In the genomic region with DNA sequence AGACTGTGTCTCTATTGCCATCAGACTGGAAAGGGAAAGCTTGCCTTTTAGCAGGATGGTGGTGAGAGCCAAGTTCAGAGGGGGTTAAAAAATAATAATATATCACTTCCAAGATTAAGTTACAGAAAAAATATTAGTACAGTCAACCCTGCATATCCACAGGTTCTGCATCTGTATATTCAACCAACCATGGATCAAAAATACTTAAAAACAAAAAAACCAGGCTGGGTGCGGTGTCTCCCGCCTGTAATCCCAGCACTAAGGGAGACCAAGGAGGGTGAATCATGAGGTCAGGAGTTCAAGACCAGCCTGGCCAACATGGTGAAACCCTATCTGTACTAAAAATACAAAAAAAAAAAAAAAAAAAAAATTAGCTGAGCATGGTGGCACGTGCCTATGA, we compare ENCODE assay signal across 8 cellular contexts.
DNase-seq lines count a peak whose midpoint lies in the region; ATAC-seq, FAIRE-seq and TF ChIP-seq lines count a peak whose summit lies in the region.
"Not testable (repeated sequence)": the region's sequence is repeated elsewhere in the genome, so short reads cannot be mapped to it uniquely, and the experiment has no call there.

No MANE protein-coding gene starts in this region.

- H4K8ac ChIP-seq in H1 (ENCODE audit: extremely low read depth, insufficient read depth, low read length): not testable (repeated sequence)

- not testable (repeated sequence) for H3K23ac ChIP-seq in H1 (ENCODE audit: insufficient read length)

- H3K4ac ChIP-seq in H1 (replicated peaks; ENCODE audit: insufficient read length, low read depth, low read length): not testable (repeated sequence)

- 0 out of 2 replicates have a peak overlapping the region, but pooled peaks have one; percentile 11 for H2AK5ac ChIP-seq in H1 (ENCODE audit: low read depth, low read length)

- peaks cover 62% of the 10 kb centered on the region for H3K4me1 ChIP-seq in GM23338 (ENCODE audit: insufficient read depth)
- H3K4me1 ChIP-seq in H1 (replicated peaks in 1 of 4; ENCODE audit: control insufficient read depth in 3 of 4, insufficient read depth in 4 of 4, low read length in 3 of 4): peaks cover 19 to 41% (median 31%) of the 10 kb centered on the region in 4 experiments
- peaks cover 34% of the 10 kb centered on the region for H3K4me1 ChIP-seq in neural progenitor cell
- H3K4me1 ChIP-seq in skeletal muscle satellite cell (ENCODE audit: control insufficient read depth, insufficient read depth, low read length): peaks cover 19% of the 10 kb centered on the region

- not testable (repeated sequence) for TF ChIP-seq CTCF in GM23338 (conservative IDR thresholded peaks at IDR 0.05; ENCODE audit: low read depth in 2 of 2); brain (conservative IDR thresholded peaks at IDR 0.05); H1 (IDR thresholded peaks at IDR 0.05; ENCODE audit: control extremely low read depth in 1 of 3, insufficient read depth in 1 of 3, low read depth in 1 of 3, low read length in 3 of 3); nephron (IDR thresholded peaks at IDR 0.05; ENCODE audit: unreplicated experiment in 3 of 3); neural progenitor cell (IDR thresholded peaks at IDR 0.05)

- peak overlapping the region; percentile 24; the same call in 1 of the 2 replicates for H2BK15ac ChIP-seq in H1 (ENCODE audit: low read length)

- POLR2A ChIA-PET in H1 (lab: Charles Lee; ENCODE audit: partially characterized antibody): interaction anchor here (0.7 kb wide), 1 partner anchor 361 kb away, joined by 3 read pairs; no protein-coding TSS in a partner anchor

- not testable (repeated sequence) for H3K36me3 ChIP-seq in GM23338 (ENCODE audit: insufficient read depth); H1 (ENCODE audit: control insufficient read depth in 2 of 4, insufficient read depth in 4 of 4, low read length in 3 of 4); neural progenitor cell; skeletal muscle satellite cell (ENCODE audit: insufficient read depth, low read length)

- not testable (repeated sequence) for H3K14ac ChIP-seq in H1 (ENCODE audit: insufficient read length)

- H3K27ac ChIP-seq in GM23338 (ENCODE audit: low read depth); H1 (ENCODE audit: low read depth, low read length); neural progenitor cell: not testable (repeated sequence)

- TF ChIP-seq POLR2A in H1 (IDR thresholded peaks at IDR 0.05; ENCODE audit: control extremely low read depth in 1 of 2, low read depth in 2 of 2, low read length in 2 of 2): not testable (repeated sequence)

- not testable (repeated sequence) for TF ChIP-seq RAD21 in H1 (IDR thresholded peaks at IDR 0.05 in 1 of 2, conservative IDR thresholded peaks at IDR 0.05 in 1 of 2; ENCODE audit: low read depth in 2 of 2, low read length in 2 of 2)

- H3K4me2 ChIP-seq in GM23338 (peak overlapping the region; percentile 74; the same call in 1 of the 2 replicates), H1 (ENCODE audit: insufficient read depth in 1 of 2, low read depth in 2 of 2, low read length in 2 of 2) (peak overlapping the region in 1 of 2 experiments; percentile 64; a peak in 2 of 4 replicates), skeletal muscle satellite cell (ENCODE audit: low read length) (peak overlapping the region; percentile 6)
- H3K4me2 ChIP-seq in neural progenitor cell: not testable (repeated sequence)

- H3K9me3 Mint-ChIP-seq in GM23338, brain, nephron, neural progenitor cell: not testable (repeated sequence)

- peak overlapping the region; percentile 10; the same call in 1 of the 2 replicates for H2BK20ac ChIP-seq in H1 (ENCODE audit: low read length)

- not testable (repeated sequence) for H3K9me3 ChIP-seq in H1 (ENCODE audit: insufficient read depth in 2 of 2, low read depth in 1 of 2, low read length in 1 of 2); neural progenitor cell (ENCODE audit: low read depth); skeletal muscle satellite cell (replicated peaks; ENCODE audit: low read length)

- peak overlapping the region; percentile 89; the same call in 1 of the 2 replicates for H3K18ac ChIP-seq in H1 (ENCODE audit: extremely low read depth, low read length)

- not testable (repeated sequence) for H2AFZ ChIP-seq in GM23338; H1 (ENCODE audit: low read length); neural progenitor cell (replicated peaks)

- not testable (repeated sequence) for H4K20me1 ChIP-seq in GM23338 (replicated peaks; ENCODE audit: insufficient read depth); H1 (replicated peaks in 1 of 2; ENCODE audit: control insufficient read depth in 1 of 2, insufficient read depth in 2 of 2, low read length in 2 of 2)
- peaks cover 33% of the 10 kb centered on the region for H4K20me1 ChIP-seq in neural progenitor cell (ENCODE audit: low read depth)

- H3K4me3 Mint-ChIP-seq in GM23338, nephron, neural progenitor cell: not testable (repeated sequence)
- H3K4me3 Mint-ChIP-seq in brain: peak overlapping the region; percentile 3 to 73 (median 32)

- H2BK5ac ChIP-seq in H1 (ENCODE audit: low read depth, low read length): peak overlapping the region; percentile 3; the same call in 1 of the 2 replicates

- H3F3A ChIP-seq in GM23338 (replicated peaks; ENCODE audit: low read depth): peaks cover 12% of the 10 kb centered on the region; the same call in 1 of the 2 replicates
- not testable (repeated sequence) for H3F3A ChIP-seq in neural progenitor cell (ENCODE audit: low read depth)

- H3K79me2 ChIP-seq in GM23338 (replicated peaks; ENCODE audit: insufficient read depth) (peaks cover 17% of the 10 kb centered on the region), H1 (ENCODE audit: control insufficient read depth in 1 of 2, insufficient read depth in 2 of 2, low read length in 2 of 2) (peaks cover 0 to 16% of the 10 kb centered on the region in 2 experiments; a peak in 3 of 4 replicates)
- not testable (repeated sequence) for H3K79me2 ChIP-seq in neural progenitor cell (ENCODE audit: low read depth)

- FAIRE-seq in H1 (lab: Jason Lieb, UNC): not testable (repeated sequence)

- not testable (repeated sequence) for H3K27me3 Mint-ChIP-seq in GM23338 (ENCODE audit: insufficient read depth, low read depth, poor library complexity); brain; nephron (ENCODE audit: low read depth); neural progenitor cell (ENCODE audit: insufficient read depth, low read depth)

- H2BK12ac ChIP-seq in H1 (ENCODE audit: low read depth, low read length): peak overlapping the region; percentile 20; the same call in 1 of the 2 replicates

- not testable (repeated sequence) for H3K9me2 ChIP-seq in GM23338 (ENCODE audit: insufficient read depth)

- H2BK120ac ChIP-seq in H1 (replicated peaks; ENCODE audit: low read depth, low read length): peak overlapping the region; percentile 59

- H3K56ac ChIP-seq in H1 (replicated peaks; ENCODE audit: insufficient read length, low read depth, low read length): not testable (repeated sequence)

- ATAC-seq in GM23338: not testable (repeated sequence)

- not testable (repeated sequence) for H3K9ac ChIP-seq in H1 (replicated peaks in 1 of 4; ENCODE audit: extremely low read depth in 1 of 4, low read depth in 3 of 4, low read length in 3 of 4); neural progenitor cell; skeletal muscle satellite cell (ENCODE audit: low read depth, low read length)

- not testable (repeated sequence) for H3K4me3 ChIP-seq in GM23338; H1 (ENCODE audit: extremely low read depth in 1 of 4, insufficient read depth in 2 of 4, low read depth in 3 of 4, low read length in 4 of 4); neural progenitor cell; skeletal muscle satellite cell (ENCODE audit: low read length)

- WGBS in H1 (ENCODE audit: extremely low coverage in 1 of 2, insufficient coverage in 1 of 2, insufficient read length in 1 of 2, insufficient replicate concordance in 2 of 2, low coverage in 1 of 2, low lambda C conversion rate in 2 of 2, missing lambda C conversion rate in 1 of 2), 2 experiments: 91% methylated on average over 3 of the region's 3 CpGs; no CpG with 5 or more reads in 1 of the 2 experiments

- TF ChIP-seq EP300 in H1 (IDR thresholded peaks at IDR 0.05; ENCODE audit: borderline replicate concordance in 1 of 2, low read depth in 2 of 2, low read length in 2 of 2): not testable (repeated sequence)

- not testable (repeated sequence) for H3K23me2 ChIP-seq in H1 (ENCODE audit: low read depth, low read length)

- peak overlapping the region; percentile 65; the same call in 1 of the 2 replicates for H3K27ac Mint-ChIP-seq in GM23338
- H3K27ac Mint-ChIP-seq in brain: peak overlapping the region; percentile 79 to 96 (median 91)
- H3K27ac Mint-ChIP-seq in nephron: peak overlapping the region in 2 of 3 experiments; percentile 4 to 32
- peak overlapping the region; percentile 23 for H3K27ac Mint-ChIP-seq in neural progenitor cell

- CTCF ChIA-PET in H1 (lab: Charles Lee; ENCODE audit: partially characterized antibody): interaction anchor here (0.6 to 1.4 kb wide), 5 partner anchors 9 to 675 kb away, joined by 3 to 5 read pairs (median 4); no protein-coding TSS in a partner anchor

- H3K4me1 Mint-ChIP-seq in GM23338: peaks cover 72% of the 10 kb centered on the region
- peaks cover 84% of the 10 kb centered on the region for H3K4me1 Mint-ChIP-seq in brain
- H3K4me1 Mint-ChIP-seq in nephron: peaks cover 42% of the 10 kb centered on the region
- H3K4me1 Mint-ChIP-seq in neural progenitor cell: peaks cover 62% of the 10 kb centered on the region

- peak overlapping the region; percentile 14 for H4K91ac ChIP-seq in H1 (replicated peaks; ENCODE audit: insufficient read length, low read length)

- not testable (repeated sequence) for H3K36me3 Mint-ChIP-seq in GM23338 (ENCODE audit: low read depth); nephron (ENCODE audit: low read depth)
- H3K36me3 Mint-ChIP-seq in brain (peaks cover 12% of the 10 kb centered on the region), neural progenitor cell (peaks cover 11% of the 10 kb centered on the region)

- DNase-seq in GM23338 (ENCODE audit: low spot score); H1 (ENCODE audit: low read depth in 1 of 2, low spot score in 2 of 2); neural progenitor cell (ENCODE audit: low spot score): not testable (repeated sequence)
- DNase-seq in LHCN-M2 (ENCODE audit: low read depth): peak; percentile 67
- peak; percentile 23 for DNase-seq in fibroblast of peridontal ligament (ENCODE audit: extremely low read depth)

- H3K79me1 ChIP-seq in H1 (ENCODE audit: low read depth, low read length): not testable (repeated sequence)

- peak overlapping the region; percentile 50 for H4K5ac ChIP-seq in H1 (ENCODE audit: insufficient read length, low read depth, low read length)

- H3K27me3 ChIP-seq in GM23338 (ENCODE audit: insufficient read depth); H1 (replicated peaks in 1 of 4; ENCODE audit: control insufficient read depth in 3 of 4, extremely low read depth in 1 of 4, insufficient read depth in 3 of 4, low read length in 3 of 4); neural progenitor cell; skeletal muscle satellite cell (ENCODE audit: control insufficient read depth, insufficient read depth, low read length): not testable (repeated sequence)

Comparison
In these comparisons a context has a peak if more than half of its experiments do, and no peak if none do; other contexts are left out.
1. H3K27ac Mint-ChIP-seq: peak in every context shown above with its lines; median percentile 91 in brain; 65 in GM23338; 23 in neural progenitor cell; 18 in nephron.